In genomic region chr7:95690367-95690947, GRCh38 we compare ENCODE assay signal across 8 cellular contexts.
DNase-seq lines count a peak whose midpoint lies in the region; ATAC-seq, FAIRE-seq and TF ChIP-seq lines count a peak whose summit lies in the region.

No MANE protein-coding gene starts in this region.

- no peaks in the 10 kb centered on the region for H3K27me3 ChIP-seq in effector memory CD4-positive, alpha-beta T cell (replicated peaks; ENCODE audit: control insufficient read depth, insufficient read depth, low read length, poor library complexity, severe bottlenecking)

- DNase-seq in GM04504 (ENCODE audit: low read depth) (peak; percentile 11), LHCN-M2 (ENCODE audit: low read depth) (peak; percentile 70), RCC 7860 (ENCODE audit: low spot score) (peak; percentile 58), epithelial cell of prostate (ENCODE audit: low read depth, low spot score) (no peak), mucosa of descending colon (no peak), GDM1 (lab: John Stamatoyannopoulos, UW) (no peak)
- no peak for DNase-seq in effector memory CD4-positive, alpha-beta T cell

- ATAC-seq in GM21825 (IDR thresholded peaks at IDR 0.05; ENCODE audit: unreplicated experiment) = peak; percentile 61
- ATAC-seq in mucosa of descending colon = peak; percentile 64

- H3K27ac ChIP-seq in epithelial cell of prostate = peak overlapping the region; percentile 74
- H3K27ac ChIP-seq in effector memory CD4-positive, alpha-beta T cell (ENCODE audit: insufficient read depth, low read length, poor library complexity, severe bottlenecking) = no peak overlapping the region

- TF ChIP-seq CTCF in mucosa of descending colon (IDR thresholded peaks at IDR 0.05) = no peak

- no peaks in the 10 kb centered on the region for H3K4me1 ChIP-seq in mucosa of descending colon (ENCODE audit: low read depth)
- no peaks in the 10 kb centered on the region for H3K4me1 ChIP-seq in effector memory CD4-positive, alpha-beta T cell (ENCODE audit: control insufficient read depth, insufficient read depth, low read length, poor library complexity, severe bottlenecking)

- H3K4me3 ChIP-seq in mucosa of descending colon = no peak overlapping the region
- no peak overlapping the region for H3K4me3 ChIP-seq in effector memory CD4-positive, alpha-beta T cell (ENCODE audit: insufficient read depth, low read depth, low read length, poor library complexity, severe bottlenecking)

- no peaks in the 10 kb centered on the region for H3K9me3 ChIP-seq in mucosa of descending colon
- H3K9me3 ChIP-seq in effector memory CD4-positive, alpha-beta T cell (ENCODE audit: control insufficient read depth, low read length) = no peaks in the 10 kb centered on the region

- peak; percentile 83 for FAIRE-seq in RCC 7860 (lab: Jason Lieb, UNC)

- H3K36me3 ChIP-seq in mucosa of descending colon (ENCODE audit: low read depth) = no peaks in the 10 kb centered on the region
- H3K36me3 ChIP-seq in effector memory CD4-positive, alpha-beta T cell (ENCODE audit: control insufficient read depth, insufficient read depth, low read length) = no peaks in the 10 kb centered on the region

- intact Hi-C loops in mucosa of descending colon (cut with DNase I, micrococcal nuclease) = no loop called here

Comparison
In these comparisons a context has a peak if more than half of its experiments do, and no peak if none do; other contexts are left out.
1. DNase-seq: peak in GM04504 (single experiment), LHCN-M2 (single experiment) and RCC 7860 (single experiment); none in epithelial cell of prostate (single experiment), mucosa of descending colon (0 of 3), effector memory CD4-positive, alpha-beta T cell (0 of 3) and GDM1 (single experiment).